In genomic region chr19:55602104-55603001, GRCh38 we compare ENCODE assay signal across 18 cellular contexts. TPM values are rescaled to one million over a fixed set of nuclear protein-coding genes. Genes with fewer than 3 reads are reported as not detected.
DNase-seq lines count a peak whose midpoint lies in the region; ATAC-seq, FAIRE-seq and TF ChIP-seq lines count a peak whose summit lies in the region.
"Had no signal": no experiment of that assay in that cellular context is flagged by ENCODE, and none has a peak within 500 bp of the region (broad histone marks: within the 10 kb centered on the region; RNA-seq: fewer than 3 reads in every experiment).

No MANE protein-coding gene starts in this region.

- no peak for TF ChIP-seq CTCF in activated CD8-positive, alpha-beta T cell treated with anti-CD3 and anti-CD28 coated beads for 36 hours (IDR thresholded peaks at IDR 0.05)
- TF ChIP-seq CTCF in WERI-Rb-1 (IDR thresholded peaks at IDR 0.05; ENCODE audit: low read depth, low read length) (no peak), HepG2 (CRISPR knock-in tag; IDR thresholded peaks at IDR 0.05) (no peak), psoas muscle (IDR thresholded peaks at IDR 0.05) (no peak)

- H4K20me1 ChIP-seq in HepG2 (ENCODE audit: insufficient read depth, low read length): 0 out of 2 replicates have a peak, but pooled peaks cover 6% of the 10 kb centered on the region

- no peak for FAIRE-seq in HepG2 (lab: Jason Lieb, UNC)

- H3K36me3 ChIP-seq in WERI-Rb-1: peaks cover 12% of the 10 kb centered on the region
- H3K36me3 ChIP-seq in HepG2 (replicated peaks in 1 of 2; ENCODE audit: control insufficient read depth in 1 of 2, insufficient read depth in 2 of 2, low read length in 2 of 2): peaks cover 0 to 6% of the 10 kb centered on the region in 2 experiments; a peak in 3 of 5 replicates
- peaks cover 0 to 13% of the 10 kb centered on the region in 2 donors for H3K36me3 ChIP-seq in psoas muscle (ENCODE audit: insufficient read depth in 1 of 2, low read depth in 1 of 2)
- H3K36me3 ChIP-seq: uterus had no signal

- 95% methylated on average over 32 of the region's 60 CpGs for WGBS in HepG2 (ENCODE audit: low lambda C conversion rate)
- 90 to 94% (median 93%) methylated on average over 56 to 60 of the region's 60 CpGs for WGBS in psoas muscle, 3 donors

- H3K27me3 ChIP-seq in WERI-Rb-1 (ENCODE audit: insufficient read depth, low read depth, severe bottlenecking): no peaks in the 10 kb centered on the region
- no peaks in the 10 kb centered on the region; a peak in 1 of 5 replicates for H3K27me3 ChIP-seq in HepG2 (ENCODE audit: control insufficient read depth in 1 of 2, insufficient read depth in 2 of 2, low read length in 2 of 2)
- H3K27me3 ChIP-seq in psoas muscle (ENCODE audit: insufficient read depth in 3 of 3, low read length in 2 of 3): no peaks in the 10 kb centered on the region
- H3K27me3 ChIP-seq: uterus had no signal

- H3K4me3 ChIP-seq in WERI-Rb-1 (ENCODE audit: low read depth, low read length) (no peak overlapping the region), HepG2 (replicated peaks in 1 of 3; ENCODE audit: insufficient read depth in 1 of 3, low read depth in 2 of 3, low read length in 3 of 3) (no peak overlapping the region), psoas muscle (no peak overlapping the region)
- H3K4me3 ChIP-seq: uterus had no signal

- no peak for TF ChIP-seq RAD21 in HepG2 (CRISPR knock-in tag; IDR thresholded peaks at IDR 0.05)

- no peak for ATAC-seq in activated CD8-positive, alpha-beta T cell treated with anti-CD3 and anti-CD28 coated beads for 36 hours
- no peak for ATAC-seq in activated CD8-positive, alpha-beta T cell treated with anti-CD3 and anti-CD28 coated beads, Interleukin-2, amount 10 ng/mL, durations not matched to agents 7 days and 5 days
- ATAC-seq in HepG2 (no peak), psoas muscle (no peak), GM19351 (IDR thresholded peaks at IDR 0.05; ENCODE audit: unreplicated experiment) (no peak)
- ATAC-seq: PC-3 had no signal

- peaks cover 43% of the 10 kb centered on the region for H3K4me1 Mint-ChIP-seq in activated CD8-positive, alpha-beta T cell treated with anti-CD3 and anti-CD28 coated beads for 36 hours (ENCODE audit: low read depth)
- peaks cover 56% of the 10 kb centered on the region for H3K4me1 Mint-ChIP-seq in activated CD8-positive, alpha-beta T cell treated with anti-CD3 and anti-CD28 coated beads, Interleukin-2, amount 10 ng/mL, durations not matched to agents 7 days and 5 days (ENCODE audit: low read depth)

- H3K9me3 Mint-ChIP-seq in activated CD8-positive, alpha-beta T cell treated with anti-CD3 and anti-CD28 coated beads for 36 hours: peaks cover 2% of the 10 kb centered on the region
- H3K9me3 Mint-ChIP-seq in activated CD8-positive, alpha-beta T cell treated with anti-CD3 and anti-CD28 coated beads, Interleukin-2, amount 10 ng/mL, durations not matched to agents 7 days and 5 days (ENCODE audit: insufficient read depth): no peaks in the 10 kb centered on the region
- H3K9me3 Mint-ChIP-seq: stimulated activated naive CD8-positive, alpha-beta T cell treated with anti-CD3 and anti-CD28 coated beads, Interleukin-15, Interleukin-2, amounts not matched to agents 100 ng/mL and 50 ng/mL, for 24 hours had no signal

- H3K4me1 ChIP-seq in HepG2 (ENCODE audit: insufficient read depth, low read length): peaks cover 53% of the 10 kb centered on the region
- H3K4me1 ChIP-seq in psoas muscle: peaks cover 25% of the 10 kb centered on the region

- H3K79me2 ChIP-seq in HepG2 (ENCODE audit: insufficient read depth, low read length): peaks cover 12% of the 10 kb centered on the region

- no TSS peak for BruUV-seq in HepG2 (replicated peaks; lab: Mats Ljungman, UMichigan)

- peak overlapping the region; percentile 84 for H3K27ac Mint-ChIP-seq in activated CD8-positive, alpha-beta T cell treated with anti-CD3 and anti-CD28 coated beads for 36 hours
- H3K27ac Mint-ChIP-seq in activated CD8-positive, alpha-beta T cell treated with anti-CD3 and anti-CD28 coated beads, Interleukin-2, amount 10 ng/mL, durations not matched to agents 7 days and 5 days: no peak overlapping the region

- H3K4me2 ChIP-seq in HepG2 (ENCODE audit: low read depth, low read length): no peak overlapping the region

- H3K36me3 Mint-ChIP-seq in activated CD8-positive, alpha-beta T cell treated with anti-CD3 and anti-CD28 coated beads for 36 hours (ENCODE audit: low read depth): peaks cover 23% of the 10 kb centered on the region
- peaks cover 33% of the 10 kb centered on the region for H3K36me3 Mint-ChIP-seq in activated CD8-positive, alpha-beta T cell treated with anti-CD3 and anti-CD28 coated beads, Interleukin-2, amount 10 ng/mL, durations not matched to agents 7 days and 5 days (ENCODE audit: low read depth)
- H3K36me3 Mint-ChIP-seq: immature natural killer cell had no signal

- H3K27ac ChIP-seq in WERI-Rb-1 (peak overlapping the region; percentile 100), HepG2 (ENCODE audit: extremely low read length, insufficient read depth, low read length) (peak overlapping the region; percentile 98), psoas muscle (peak overlapping the region; percentile 98)

- POLR2A ChIA-PET in activated CD8-positive, alpha-beta T cell treated with anti-CD3 and anti-CD28 coated beads for 36 hours (lab: Charles Lee): no interaction called here
- POLR2A ChIA-PET in activated CD8-positive, alpha-beta T cell treated with anti-CD3 and anti-CD28 coated beads, Interleukin-2, amount 10 ng/mL, durations not matched to agents 7 days and 5 days (lab: Charles Lee): no interaction called here
- POLR2A ChIA-PET in HepG2 (lab: Yijun Ruan, JAX): interaction anchor here (1.2 to 4.9 kb wide), 2 partner anchors 17 to 55 kb away, joined by 3 to 66 read pairs; no protein-coding TSS in a partner anchor

- TF ChIP-seq POLR2A in HepG2 (IDR thresholded peaks at IDR 0.05; ENCODE audit: insufficient read depth in 1 of 2, low read depth in 2 of 2, low read length in 2 of 2): no peak

- H3K27me3 Mint-ChIP-seq in activated CD8-positive, alpha-beta T cell treated with anti-CD3 and anti-CD28 coated beads for 36 hours: no peaks in the 10 kb centered on the region
- H3K27me3 Mint-ChIP-seq in activated CD8-positive, alpha-beta T cell treated with anti-CD3 and anti-CD28 coated beads, Interleukin-2, amount 10 ng/mL, durations not matched to agents 7 days and 5 days (ENCODE audit: low read depth): no peaks in the 10 kb centered on the region
- H3K27me3 Mint-ChIP-seq: stimulated activated naive CD8-positive, alpha-beta T cell treated with anti-CD3 and anti-CD28 coated beads, Interleukin-15, Interleukin-2, amounts not matched to agents 100 ng/mL and 50 ng/mL, for 24 hours had no signal

- H3K9ac ChIP-seq in HepG2 (ENCODE audit: insufficient read depth, low read depth, low read length): peak overlapping the region; percentile 75; the same call in 1 of the 2 replicates
- H3K9ac ChIP-seq: SK-N-SH had no signal

- CTCF ChIA-PET in activated CD8-positive, alpha-beta T cell treated with anti-CD3 and anti-CD28 coated beads for 36 hours (lab: Charles Lee): no interaction called here
- CTCF ChIA-PET in activated CD8-positive, alpha-beta T cell treated with anti-CD3 and anti-CD28 coated beads, Interleukin-2, amount 10 ng/mL, durations not matched to agents 7 days and 5 days (lab: Charles Lee): no interaction called here
- CTCF ChIA-PET in HepG2 (lab: Yijun Ruan, JAX; ENCODE audit: low intra/inter-chr PET ratio, low total read pairs): no interaction called here

- H3K9me3 ChIP-seq in WERI-Rb-1 (ENCODE audit: severe bottlenecking): no peaks in the 10 kb centered on the region
- H3K9me3 ChIP-seq in HepG2 (ENCODE audit: low read length): no peaks in the 10 kb centered on the region
- no peaks in the 10 kb centered on the region for H3K9me3 ChIP-seq in psoas muscle
- H3K9me3 ChIP-seq: SK-N-SH, uterus had no signal

- DNase-seq in activated CD8-positive, alpha-beta T cell treated with anti-CD3 and anti-CD28 coated beads for 36 hours: no peak
- no peak for DNase-seq in activated CD8-positive, alpha-beta T cell treated with anti-CD3 and anti-CD28 coated beads, Interleukin-2, amount 10 ng/mL, durations not matched to agents 7 days and 5 days
- DNase-seq in WERI-Rb-1 (no peak), HepG2 (ENCODE audit: low spot score) (no peak), psoas muscle (peak in 1 of 2 donors; percentile 63), SIG-M5 (lab: John Stamatoyannopoulos, UW) (no peak), SW 1271 (lab: John Stamatoyannopoulos, UW) (no peak)
- DNase-seq: activated naive CD4-positive, alpha-beta T cell treated with anti-CD3 and anti-CD28 coated beads, Interleukin-2, amount 50 U/mL, for 16 hours; dermis blood vessel endothelial cell; immature natural killer cell; MV-4-11; NCI-H2029 treated with DMSO at 0.1 percent for 48 hours; NCI-H524 treated with DMSO at 0.1 percent for 48 hours; PC-3; SK-N-SH had no signal

- peak overlapping the region; percentile 88 for H3K4me3 Mint-ChIP-seq in activated CD8-positive, alpha-beta T cell treated with anti-CD3 and anti-CD28 coated beads for 36 hours
- no peak overlapping the region for H3K4me3 Mint-ChIP-seq in activated CD8-positive, alpha-beta T cell treated with anti-CD3 and anti-CD28 coated beads, Interleukin-2, amount 10 ng/mL, durations not matched to agents 7 days and 5 days

- TF ChIP-seq EP300 in HepG2 (IDR thresholded peaks at IDR 0.05; ENCODE audit: low read depth in 2 of 2, low read length in 2 of 2): no peak
- no peak for TF ChIP-seq EP300 in HepG2 (CRISPR knock-in tag; IDR thresholded peaks at IDR 0.05; ENCODE audit: borderline replicate concordance)

- intact Hi-C loops in activated CD8-positive, alpha-beta T cell treated with anti-CD3 and anti-CD28 coated beads for 36 hours (cut with micrococcal nuclease): no loop called here
- intact Hi-C loops in HepG2 (cut with micrococcal nuclease; ENCODE audit: unreplicated experiment): loop anchor here (10.0 kb wide), 1 partner anchor 48 kb away; no protein-coding TSS in a partner anchor
- intact Hi-C loops in psoas muscle (cut with DNase I): no loop called here

- H2AFZ ChIP-seq in HepG2 (ENCODE audit: low read length): no peak overlapping the region

- in situ Hi-C loops in HepG2 (cut with HindIII; ENCODE audit: extremely low pct_ligation_motif_present, low pct_unique_long_range_greater_than_20kb): no loop called here

RNA-seq across cellular contexts. Expression of gene ZNF524, which starts 2.3 kb away (rescaled TPM):
- total RNA-seq in activated CD8-positive, alpha-beta T cell treated with anti-CD3 and anti-CD28 coated beads for 36 hours: 10 to 100 TPM; 11.0 to 12.3 TPM
- 10 to 100 TPM; 21.9 to 25.2 TPM for total RNA-seq in activated CD8-positive, alpha-beta T cell treated with anti-CD3 and anti-CD28 coated beads, Interleukin-2, amount 10 ng/mL, durations not matched to agents 7 days and 5 days
- total RNA-seq in HepG2 (2016; rRNA removed; fragmentation: Illumina TruSeq; extraction: Trizol) (1.6 and 4.6 TPM in 2 replicates), psoas muscle (10 to 100 TPM; 21.4 to 32.0 (median 24.5) TPM)
- 6.2 and 7.2 TPM in 2 replicates for total RNA-seq in HepG2 (2016; cell fraction: cytosol; rRNA removed; fragmentation: Illumina TruSeq; extraction: Trizol; ENCODE audit: low read depth)
- total RNA-seq in HepG2 (2016; cell fraction: insoluble cytoplasmic fraction; rRNA removed; fragmentation: Illumina TruSeq; extraction: Trizol): 2.8 and 4.6 TPM in 2 replicates
- total RNA-seq in HepG2 (2016; cell fraction: membrane; rRNA removed; fragmentation: Illumina TruSeq; extraction: Trizol): 7.6 and 10.2 TPM in 2 replicates
- 2.7 TPM in 2 replicates for total RNA-seq in HepG2 (2016; cell fraction: nucleus; rRNA removed; fragmentation: Illumina TruSeq; extraction: Trizol)
- polyA plus RNA-seq in HepG2 (2011; rRNA removed) (3.2 and 5.0 TPM in 2 replicates), psoas muscle (10 to 100 TPM; 38.6 to 52.5 (median 41.4) TPM)
- 3.9 and 7.0 TPM in 2 replicates for polyA plus RNA-seq in HepG2 (2011; cell fraction: cytosol; rRNA removed)
- 8.3 and 9.7 TPM in 2 replicates for polyA plus RNA-seq in HepG2 (2011; cell fraction: nucleus; rRNA removed)
- 2.9 and 4.1 TPM in 2 replicates for polyA plus RNA-seq in HepG2 (2012)
- 8.5 and 8.9 TPM in 2 replicates for polyA plus RNA-seq in HepG2 (2016; cell fraction: cytosol; fragmentation: Illumina TruSeq; extraction: Trizol; ENCODE audit: low read depth)
- 3.6 and 4.5 TPM in 2 replicates for polyA plus RNA-seq in HepG2 (2016; cell fraction: insoluble cytoplasmic fraction; fragmentation: Illumina TruSeq; extraction: Trizol; ENCODE audit: low read depth)
- 9.0 and 9.5 TPM in 2 replicates for polyA plus RNA-seq in HepG2 (2016; cell fraction: membrane; fragmentation: Illumina TruSeq; extraction: Trizol; ENCODE audit: low read depth)
- polyA plus RNA-seq in HepG2 (2016; cell fraction: nucleus; fragmentation: Illumina TruSeq; extraction: Trizol; ENCODE audit: insufficient read depth, low read depth): 4.9 and 5.2 TPM in 2 replicates
- 3.5 and 3.9 TPM in 2 replicates for polyA minus RNA-seq in HepG2 (2011; rRNA and poly(A)+ RNA removed; ENCODE audit: low replicate concordance)
- polyA minus RNA-seq in HepG2 (2011; cell fraction: cytosol; rRNA and poly(A)+ RNA removed): 2.5 and 3.1 TPM in 2 replicates
- 2.7 and 3.3 TPM in 2 replicates for polyA minus RNA-seq in HepG2 (2011; cell fraction: nucleus; rRNA and poly(A)+ RNA removed)

RNA-seq across cellular contexts. Expression of gene FIZ1, which starts 3.0 kb away (rescaled TPM):
- 10 to 100 TPM; 11.4 to 13.2 TPM for total RNA-seq in activated CD8-positive, alpha-beta T cell treated with anti-CD3 and anti-CD28 coated beads for 36 hours
- total RNA-seq in activated CD8-positive, alpha-beta T cell treated with anti-CD3 and anti-CD28 coated beads, Interleukin-2, amount 10 ng/mL, durations not matched to agents 7 days and 5 days: 10 to 100 TPM; 13.6 to 13.7 TPM
- total RNA-seq in HepG2 (2016; rRNA removed; fragmentation: Illumina TruSeq; extraction: Trizol): 3.4 and 5.9 TPM in 2 replicates
- total RNA-seq in HepG2 (2016; cell fraction: cytosol; rRNA removed; fragmentation: Illumina TruSeq; extraction: Trizol; ENCODE audit: low read depth): 0.97 and 1.0 TPM in 2 replicates
- 3.3 and 4.8 TPM in 2 replicates for total RNA-seq in HepG2 (2016; cell fraction: insoluble cytoplasmic fraction; rRNA removed; fragmentation: Illumina TruSeq; extraction: Trizol)
- total RNA-seq in HepG2 (2016; cell fraction: membrane; rRNA removed; fragmentation: Illumina TruSeq; extraction: Trizol): 3.8 and 4.3 TPM in 2 replicates
- 4.3 and 5.0 TPM in 2 replicates for total RNA-seq in HepG2 (2016; cell fraction: nucleus; rRNA removed; fragmentation: Illumina TruSeq; extraction: Trizol)
- 3.6 and 4.1 TPM in 2 replicates for polyA plus RNA-seq in HepG2 (2011; rRNA removed)
- polyA plus RNA-seq in HepG2 (2011; cell fraction: cytosol; rRNA removed): 2.4 and 3.2 TPM in 2 replicates
- polyA plus RNA-seq in HepG2 (2011; cell fraction: nucleus; rRNA removed): 9.6 and 12.9 TPM in 2 replicates
- 6.5 and 7.8 TPM in 2 replicates for polyA plus RNA-seq in HepG2 (2012)
- 1.7 and 2.0 TPM in 2 replicates for polyA plus RNA-seq in HepG2 (2016; cell fraction: cytosol; fragmentation: Illumina TruSeq; extraction: Trizol; ENCODE audit: low read depth)
- 7.2 and 8.9 TPM in 2 replicates for polyA plus RNA-seq in HepG2 (2016; cell fraction: insoluble cytoplasmic fraction; fragmentation: Illumina TruSeq; extraction: Trizol; ENCODE audit: low read depth)
- 5.5 and 6.4 TPM in 2 replicates for polyA plus RNA-seq in HepG2 (2016; cell fraction: membrane; fragmentation: Illumina TruSeq; extraction: Trizol; ENCODE audit: low read depth)
- polyA plus RNA-seq in HepG2 (2016; cell fraction: nucleus; fragmentation: Illumina TruSeq; extraction: Trizol; ENCODE audit: insufficient read depth, low read depth): 14.5 and 17.0 TPM in 2 replicates
- 7.4 and 7.8 TPM in 2 replicates for polyA minus RNA-seq in HepG2 (2011; rRNA and poly(A)+ RNA removed; ENCODE audit: low replicate concordance)
- polyA minus RNA-seq in HepG2 (2011; cell fraction: cytosol; rRNA and poly(A)+ RNA removed): 4.2 and 4.4 TPM in 2 replicates
- polyA minus RNA-seq in HepG2 (2011; cell fraction: nucleus; rRNA and poly(A)+ RNA removed): 4.4 and 6.8 TPM in 2 replicates
- 10 to 100 TPM in 3 of 4 donors, 1 to 10 TPM in 1; 9.9 to 23.7 (median 13.2) TPM for total RNA-seq in psoas muscle
- 10 to 100 TPM; 10.8 to 12.1 (median 11.5) TPM for polyA plus RNA-seq in psoas muscle

RNA-seq across cellular contexts. Expression of gene ZNF865, which starts 3.1 kb away (rescaled TPM):
- total RNA-seq in activated CD8-positive, alpha-beta T cell treated with anti-CD3 and anti-CD28 coated beads for 36 hours: 10 to 100 TPM; 10.6 to 11.7 TPM
- total RNA-seq in activated CD8-positive, alpha-beta T cell treated with anti-CD3 and anti-CD28 coated beads, Interleukin-2, amount 10 ng/mL, durations not matched to agents 7 days and 5 days: 10 to 100 TPM; 14.8 to 15.8 TPM
- total RNA-seq in HepG2 (2016; rRNA removed; fragmentation: Illumina TruSeq; extraction: Trizol) (0.93 and 1.0 TPM in 2 replicates), psoas muscle (10 to 100 TPM; 17.1 to 40.4 (median 25.0) TPM)
- 0.26 and 0.30 TPM in 2 replicates for total RNA-seq in HepG2 (2016; cell fraction: cytosol; rRNA removed; fragmentation: Illumina TruSeq; extraction: Trizol; ENCODE audit: low read depth)
- total RNA-seq in HepG2 (2016; cell fraction: insoluble cytoplasmic fraction; rRNA removed; fragmentation: Illumina TruSeq; extraction: Trizol): 0.83 and 0.93 TPM in 2 replicates
- total RNA-seq in HepG2 (2016; cell fraction: membrane; rRNA removed; fragmentation: Illumina TruSeq; extraction: Trizol): 1.1 and 1.3 TPM in 2 replicates
- total RNA-seq in HepG2 (2016; cell fraction: nucleus; rRNA removed; fragmentation: Illumina TruSeq; extraction: Trizol): 0.97 and 1.1 TPM in 2 replicates
- polyA plus RNA-seq in HepG2 (2011; rRNA removed) (1.0 and 1.5 TPM in 2 replicates), psoas muscle (10 to 100 TPM; 11.1 to 20.3 (median 19.3) TPM)
- polyA plus RNA-seq in HepG2 (2011; cell fraction: cytosol; rRNA removed): 1.2 and 1.9 TPM in 2 replicates
- 3.2 and 3.9 TPM in 2 replicates for polyA plus RNA-seq in HepG2 (2011; cell fraction: nucleus; rRNA removed)
- 1.9 and 2.1 TPM in 2 replicates for polyA plus RNA-seq in HepG2 (2012)
- polyA plus RNA-seq in HepG2 (2016; cell fraction: cytosol; fragmentation: Illumina TruSeq; extraction: Trizol; ENCODE audit: low read depth): 0.71 and 0.81 TPM in 2 replicates
- polyA plus RNA-seq in HepG2 (2016; cell fraction: insoluble cytoplasmic fraction; fragmentation: Illumina TruSeq; extraction: Trizol; ENCODE audit: low read depth): 3.6 and 4.1 TPM in 2 replicates
- polyA plus RNA-seq in HepG2 (2016; cell fraction: membrane; fragmentation: Illumina TruSeq; extraction: Trizol; ENCODE audit: low read depth): 2.4 and 2.8 TPM in 2 replicates
- 6.6 and 6.7 TPM in 2 replicates for polyA plus RNA-seq in HepG2 (2016; cell fraction: nucleus; fragmentation: Illumina TruSeq; extraction: Trizol; ENCODE audit: insufficient read depth, low read depth)
- 2.5 and 2.6 TPM in 2 replicates for polyA minus RNA-seq in HepG2 (2011; rRNA and poly(A)+ RNA removed; ENCODE audit: low replicate concordance)
- polyA minus RNA-seq in HepG2 (2011; cell fraction: cytosol; rRNA and poly(A)+ RNA removed): 2.0 and 2.2 TPM in 2 replicates
- polyA minus RNA-seq in HepG2 (2011; cell fraction: nucleus; rRNA and poly(A)+ RNA removed): 0.62 and 0.90 TPM in 2 replicates

RNA-seq across cellular contexts. Expression of gene ZNF579, which starts 21.7 kb away (rescaled TPM):
- total RNA-seq in activated CD8-positive, alpha-beta T cell treated with anti-CD3 and anti-CD28 coated beads for 36 hours: 1 to 10 TPM; 7.2 TPM
- 1 to 10 TPM; 5.6 to 6.2 TPM for total RNA-seq in activated CD8-positive, alpha-beta T cell treated with anti-CD3 and anti-CD28 coated beads, Interleukin-2, amount 10 ng/mL, durations not matched to agents 7 days and 5 days
- total RNA-seq in HepG2 (2016; rRNA removed; fragmentation: Illumina TruSeq; extraction: Trizol) (1.7 and 2.9 TPM in 2 replicates), psoas muscle (10 to 100 TPM; 21.8 to 81.6 (median 29.5) TPM)
- 1.3 and 1.6 TPM in 2 replicates for total RNA-seq in HepG2 (2016; cell fraction: cytosol; rRNA removed; fragmentation: Illumina TruSeq; extraction: Trizol; ENCODE audit: low read depth)
- total RNA-seq in HepG2 (2016; cell fraction: insoluble cytoplasmic fraction; rRNA removed; fragmentation: Illumina TruSeq; extraction: Trizol): 1.8 and 2.9 TPM in 2 replicates
- 2.9 and 3.5 TPM in 2 replicates for total RNA-seq in HepG2 (2016; cell fraction: membrane; rRNA removed; fragmentation: Illumina TruSeq; extraction: Trizol)
- total RNA-seq in HepG2 (2016; cell fraction: nucleus; rRNA removed; fragmentation: Illumina TruSeq; extraction: Trizol): 1.2 and 1.9 TPM in 2 replicates
- polyA plus RNA-seq in HepG2 (2011; rRNA removed) (2.1 and 2.2 TPM in 2 replicates), psoas muscle (10 to 100 TPM in 2 of 3 donors, 1 to 10 TPM in 1; 4.2 to 22.9 (median 14.2) TPM)
- polyA plus RNA-seq in HepG2 (2011; cell fraction: cytosol; rRNA removed): 1.3 and 2.9 TPM in 2 replicates
- 9.0 and 12.3 TPM in 2 replicates for polyA plus RNA-seq in HepG2 (2011; cell fraction: nucleus; rRNA removed)
- polyA plus RNA-seq in HepG2 (2012): 3.6 and 5.7 TPM in 2 replicates
- polyA plus RNA-seq in HepG2 (2016; cell fraction: cytosol; fragmentation: Illumina TruSeq; extraction: Trizol; ENCODE audit: low read depth): 1.6 and 2.1 TPM in 2 replicates
- 2.8 and 3.3 TPM in 2 replicates for polyA plus RNA-seq in HepG2 (2016; cell fraction: insoluble cytoplasmic fraction; fragmentation: Illumina TruSeq; extraction: Trizol; ENCODE audit: low read depth)
- polyA plus RNA-seq in HepG2 (2016; cell fraction: membrane; fragmentation: Illumina TruSeq; extraction: Trizol; ENCODE audit: low read depth): 2.7 TPM in 2 replicates
- 8.4 and 9.1 TPM in 2 replicates for polyA plus RNA-seq in HepG2 (2016; cell fraction: nucleus; fragmentation: Illumina TruSeq; extraction: Trizol; ENCODE audit: insufficient read depth, low read depth)
- 5.6 and 7.6 TPM in 2 replicates for polyA minus RNA-seq in HepG2 (2011; rRNA and poly(A)+ RNA removed; ENCODE audit: low replicate concordance)
- 3.6 and 4.7 TPM in 2 replicates for polyA minus RNA-seq in HepG2 (2011; cell fraction: cytosol; rRNA and poly(A)+ RNA removed)
- polyA minus RNA-seq in HepG2 (2011; cell fraction: nucleus; rRNA and poly(A)+ RNA removed): 3.0 and 3.3 TPM in 2 replicates

RNA-seq across cellular contexts. Expression of gene ZNF784, which starts 22.0 kb away (rescaled TPM):
- 1 to 10 TPM; 3.6 to 3.7 TPM for total RNA-seq in activated CD8-positive, alpha-beta T cell treated with anti-CD3 and anti-CD28 coated beads for 36 hours
- total RNA-seq in activated CD8-positive, alpha-beta T cell treated with anti-CD3 and anti-CD28 coated beads, Interleukin-2, amount 10 ng/mL, durations not matched to agents 7 days and 5 days: 1 to 10 TPM; 5.2 to 5.3 TPM
- total RNA-seq in HepG2 (2016; rRNA removed; fragmentation: Illumina TruSeq; extraction: Trizol) (4.0 and 4.2 TPM in 2 replicates), psoas muscle (10 to 100 TPM in 3 of 4 donors, 1 to 10 TPM in 1; 9.0 to 22.2 (median 11.4) TPM)
- 1.1 and 1.3 TPM in 2 replicates for total RNA-seq in HepG2 (2016; cell fraction: cytosol; rRNA removed; fragmentation: Illumina TruSeq; extraction: Trizol; ENCODE audit: low read depth)
- total RNA-seq in HepG2 (2016; cell fraction: insoluble cytoplasmic fraction; rRNA removed; fragmentation: Illumina TruSeq; extraction: Trizol): 3.2 and 4.6 TPM in 2 replicates
- total RNA-seq in HepG2 (2016; cell fraction: membrane; rRNA removed; fragmentation: Illumina TruSeq; extraction: Trizol): 3.3 and 3.7 TPM in 2 replicates
- 1.9 and 2.1 TPM in 2 replicates for total RNA-seq in HepG2 (2016; cell fraction: nucleus; rRNA removed; fragmentation: Illumina TruSeq; extraction: Trizol)
- polyA plus RNA-seq in HepG2 (2011; rRNA removed) (4.1 and 5.1 TPM in 2 replicates), psoas muscle (10 to 100 TPM in 1 of 3 donors, 1 to 10 TPM in 2; 4.9 to 14.9 (median 7.3) TPM)
- 2.9 and 3.0 TPM in 2 replicates for polyA plus RNA-seq in HepG2 (2011; cell fraction: cytosol; rRNA removed)
- polyA plus RNA-seq in HepG2 (2011; cell fraction: nucleus; rRNA removed): 9.8 and 12.0 TPM in 2 replicates
- 4.6 and 5.3 TPM in 2 replicates for polyA plus RNA-seq in HepG2 (2012)
- 1.1 and 1.2 TPM in 2 replicates for polyA plus RNA-seq in HepG2 (2016; cell fraction: cytosol; fragmentation: Illumina TruSeq; extraction: Trizol; ENCODE audit: low read depth)
- polyA plus RNA-seq in HepG2 (2016; cell fraction: insoluble cytoplasmic fraction; fragmentation: Illumina TruSeq; extraction: Trizol; ENCODE audit: low read depth): 4.7 and 4.8 TPM in 2 replicates
- polyA plus RNA-seq in HepG2 (2016; cell fraction: membrane; fragmentation: Illumina TruSeq; extraction: Trizol; ENCODE audit: low read depth): 1.6 and 1.9 TPM in 2 replicates
- 4.1 and 5.8 TPM in 2 replicates for polyA plus RNA-seq in HepG2 (2016; cell fraction: nucleus; fragmentation: Illumina TruSeq; extraction: Trizol; ENCODE audit: insufficient read depth, low read depth)
- polyA minus RNA-seq in HepG2 (2011; rRNA and poly(A)+ RNA removed; ENCODE audit: low replicate concordance): 2.9 and 8.2 TPM in 2 replicates
- polyA minus RNA-seq in HepG2 (2011; cell fraction: cytosol; rRNA and poly(A)+ RNA removed): 1.7 and 2.9 TPM in 2 replicates
- 4.8 and 5.4 TPM in 2 replicates for polyA minus RNA-seq in HepG2 (2011; cell fraction: nucleus; rRNA and poly(A)+ RNA removed)
